Comparison of ENCODE assay signal across 8 cellular contexts in genomic region chr11:94511932-94512781, GRCh38. TPM values are rescaled to one million over a fixed set of nuclear protein-coding genes. Genes with fewer than 3 reads are reported as not detected.
DNase-seq lines count a peak whose midpoint lies in the region; ATAC-seq, FAIRE-seq and TF ChIP-seq lines count a peak whose summit lies in the region.

A gene with protein sequence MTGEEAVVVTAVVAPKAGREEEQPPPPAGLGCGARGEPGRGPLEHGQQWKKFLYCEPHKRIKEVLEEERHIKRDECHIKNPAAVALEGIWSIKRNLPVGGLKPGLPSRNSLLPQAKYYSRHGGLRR (plus strand): TSS chr11:94512461. CDS start chr11:94512529, 68 bp downstream.

- intact Hi-C loops in activated T-helper 1 cell treated with anti-CD3 and anti-CD28 coated beads, Interleukin-12 subunit alpha, Interleukin-12 subunit beta, Interleukin-2, Interleukin-4 antibody, amounts not matched to agents 30 ng/mL and 10 ng/mL and 1 ng/mL, durations not matched to agents 14 hours and 24 hours and 36 hours (cut with micrococcal nuclease) = loop anchor here (5.0 kb wide), 1 partner anchor 1820 kb away; no protein-coding TSS in a partner anchor
- intact Hi-C loops in naive thymus-derived CD4-positive, alpha-beta T cell (cut with micrococcal nuclease) = loop anchor here in 1 of 2 donors (2.0 kb wide), 1 partner anchor 19 kb away; the partner anchor contains the start of genes ANKRD49 and MRE11

- POLR2A ChIA-PET in naive thymus-derived CD4-positive, alpha-beta T cell (lab: Charles Lee) = interaction anchor here (0.7 to 1.4 kb wide), 3 partner anchors 17 to 489 kb away, joined by 3 to 5 read pairs (median 4); no protein-coding TSS in a partner anchor

- peak within 1 kb of the TSS; percentile 40 for H3K4me3 Mint-ChIP-seq in activated T-helper 1 cell treated with anti-CD3 and anti-CD28 coated beads, Interleukin-12 subunit alpha, Interleukin-12 subunit beta, Interleukin-2, Interleukin-4 antibody, amounts not matched to agents 30 ng/mL and 10 ng/mL and 1 ng/mL, durations not matched to agents 14 hours and 24 hours and 36 hours
- peak within 1 kb of the TSS; percentile 75 to 86 (median 82) for H3K4me3 Mint-ChIP-seq in naive thymus-derived CD4-positive, alpha-beta T cell
- peak within 1 kb of the TSS; percentile 80 for H3K4me3 Mint-ChIP-seq in stimulated activated memory B cell treated with anti-CD40 and anti-IgM and Interleukin-4, amounts not matched to agents 10 μg/mL and 1 μg/mL and 100 μg/mL, for 72 hours

- no peak within 1 kb of the TSS for H3K27ac Mint-ChIP-seq in activated T-helper 1 cell treated with anti-CD3 and anti-CD28 coated beads, Interleukin-12 subunit alpha, Interleukin-12 subunit beta, Interleukin-2, Interleukin-4 antibody, amounts not matched to agents 30 ng/mL and 10 ng/mL and 1 ng/mL, durations not matched to agents 14 hours and 24 hours and 36 hours
- peak within 1 kb of the TSS in 3 of 9 donors; percentile 19 to 43 (median 38) for H3K27ac Mint-ChIP-seq in naive thymus-derived CD4-positive, alpha-beta T cell
- no peak within 1 kb of the TSS for H3K27ac Mint-ChIP-seq in stimulated activated memory B cell treated with anti-CD40 and anti-IgM and Interleukin-4, amounts not matched to agents 10 μg/mL and 1 μg/mL and 100 μg/mL, for 72 hours

- H3K36me3 Mint-ChIP-seq in activated T-helper 1 cell treated with anti-CD3 and anti-CD28 coated beads, Interleukin-12 subunit alpha, Interleukin-12 subunit beta, Interleukin-2, Interleukin-4 antibody, amounts not matched to agents 30 ng/mL and 10 ng/mL and 1 ng/mL, durations not matched to agents 14 hours and 24 hours and 36 hours (ENCODE audit: low read depth) = no peaks in the 10 kb centered on the region
- no peaks in the 10 kb centered on the region for H3K36me3 Mint-ChIP-seq in naive thymus-derived CD4-positive, alpha-beta T cell
- H3K36me3 Mint-ChIP-seq in stimulated activated memory B cell treated with anti-CD40 and anti-IgM and Interleukin-4, amounts not matched to agents 10 μg/mL and 1 μg/mL and 100 μg/mL, for 72 hours = no peaks in the 10 kb centered on the region

- peaks cover 3 to 6% of the 10 kb centered on the region in 2 donors for H3K27me3 ChIP-seq in naive thymus-derived CD4-positive, alpha-beta T cell (ENCODE audit: control insufficient read depth in 2 of 2, insufficient read depth in 2 of 2, low read length in 2 of 2)

- no peak for TF ChIP-seq POLR2A in H54 (IDR thresholded peaks at IDR 0.05; ENCODE audit: low read depth, low read length)

- H3K27ac ChIP-seq in naive thymus-derived CD4-positive, alpha-beta T cell (ENCODE audit: low read depth, low read length) = no peak within 1 kb of the TSS

- DNase-seq in NCI-H748 (lab: John Stamatoyannopoulos, UW; ENCODE audit: unreplicated experiment) (peak; percentile 73), fibroblast of pulmonary artery (ENCODE audit: low read depth) (peak; percentile 46), H54 (ENCODE audit: insufficient read length, low spot score) (no peak)
- DNase-seq in activated T-helper 1 cell treated with anti-CD3 and anti-CD28 coated beads, Interleukin-12 subunit alpha, Interleukin-12 subunit beta, Interleukin-2, Interleukin-4 antibody, amounts not matched to agents 30 ng/mL and 10 ng/mL and 1 ng/mL, durations not matched to agents 14 hours and 24 hours and 36 hours (ENCODE audit: low spot score) = peak; percentile 34
- peak; percentile 27 to 47 (median 37) for DNase-seq in naive thymus-derived CD4-positive, alpha-beta T cell

- peak within 1 kb of the TSS; percentile 56 for H3K4me3 ChIP-seq in fibroblast of pulmonary artery (replicated peaks; ENCODE audit: low read depth, low read length)
- H3K4me3 ChIP-seq in naive thymus-derived CD4-positive, alpha-beta T cell (ENCODE audit: low read length) = peak within 1 kb of the TSS; percentile 49

- TF ChIP-seq CTCF in fibroblast of pulmonary artery (IDR thresholded peaks at IDR 0.05; ENCODE audit: low read length, missing control alignments) = no peak

- FAIRE-seq in H54 (lab: Jason Lieb, UNC) = no peak

- CTCF ChIA-PET in naive thymus-derived CD4-positive, alpha-beta T cell (lab: Charles Lee) = interaction anchor here (0.7 to 1.0 kb wide), 2 partner anchors 13 to 1769 kb away, joined by 3 read pairs; no protein-coding TSS in a partner anchor

- peaks cover 55% of the 10 kb centered on the region for H3K27me3 Mint-ChIP-seq in activated T-helper 1 cell treated with anti-CD3 and anti-CD28 coated beads, Interleukin-12 subunit alpha, Interleukin-12 subunit beta, Interleukin-2, Interleukin-4 antibody, amounts not matched to agents 30 ng/mL and 10 ng/mL and 1 ng/mL, durations not matched to agents 14 hours and 24 hours and 36 hours (ENCODE audit: insufficient read depth)
- H3K27me3 Mint-ChIP-seq in naive thymus-derived CD4-positive, alpha-beta T cell = peaks cover 24 to 81% (median 36%) of the 10 kb centered on the region in 5 donors
- H3K27me3 Mint-ChIP-seq in stimulated activated memory B cell treated with anti-CD40 and anti-IgM and Interleukin-4, amounts not matched to agents 10 μg/mL and 1 μg/mL and 100 μg/mL, for 72 hours = peaks cover 38% of the 10 kb centered on the region

- H3K9me3 ChIP-seq in naive thymus-derived CD4-positive, alpha-beta T cell (ENCODE audit: control insufficient read depth in 2 of 3, low read length in 3 of 3) = no peaks in the 10 kb centered on the region

- H3K4me1 ChIP-seq in naive thymus-derived CD4-positive, alpha-beta T cell (ENCODE audit: control insufficient read depth in 2 of 2, insufficient read depth in 2 of 2, low read length in 2 of 2) = peaks cover 7 to 13% of the 10 kb centered on the region in 2 donors

- ATAC-seq in GM18502 (IDR thresholded peaks at IDR 0.05; ENCODE audit: poor library complexity, unreplicated experiment) (peak; percentile 93), HG02870 (IDR thresholded peaks at IDR 0.05; ENCODE audit: unreplicated experiment) (peak; percentile 79)
- peak; percentile 85 for ATAC-seq in naive thymus-derived CD4-positive, alpha-beta T cell
- peak; percentile 80 for ATAC-seq in stimulated activated memory B cell treated with anti-CD40 and anti-IgM and Interleukin-4, amounts not matched to agents 10 μg/mL and 1 μg/mL and 100 μg/mL, for 72 hours

- H3K9me3 Mint-ChIP-seq in activated T-helper 1 cell treated with anti-CD3 and anti-CD28 coated beads, Interleukin-12 subunit alpha, Interleukin-12 subunit beta, Interleukin-2, Interleukin-4 antibody, amounts not matched to agents 30 ng/mL and 10 ng/mL and 1 ng/mL, durations not matched to agents 14 hours and 24 hours and 36 hours = no peaks in the 10 kb centered on the region
- no peaks in the 10 kb centered on the region for H3K9me3 Mint-ChIP-seq in naive thymus-derived CD4-positive, alpha-beta T cell
- H3K9me3 Mint-ChIP-seq in stimulated activated memory B cell treated with anti-CD40 and anti-IgM and Interleukin-4, amounts not matched to agents 10 μg/mL and 1 μg/mL and 100 μg/mL, for 72 hours = no peaks in the 10 kb centered on the region

- no peaks in the 10 kb centered on the region for H3K36me3 ChIP-seq in naive thymus-derived CD4-positive, alpha-beta T cell (ENCODE audit: control insufficient read depth in 2 of 3, insufficient read depth in 3 of 3, low read length in 3 of 3)

- peaks cover 16% of the 10 kb centered on the region for H3K4me1 Mint-ChIP-seq in activated T-helper 1 cell treated with anti-CD3 and anti-CD28 coated beads, Interleukin-12 subunit alpha, Interleukin-12 subunit beta, Interleukin-2, Interleukin-4 antibody, amounts not matched to agents 30 ng/mL and 10 ng/mL and 1 ng/mL, durations not matched to agents 14 hours and 24 hours and 36 hours (ENCODE audit: low read depth)
- peaks cover 12 to 22% (median 16%) of the 10 kb centered on the region in 7 donors for H3K4me1 Mint-ChIP-seq in naive thymus-derived CD4-positive, alpha-beta T cell
- peaks cover 11% of the 10 kb centered on the region for H3K4me1 Mint-ChIP-seq in stimulated activated memory B cell treated with anti-CD40 and anti-IgM and Interleukin-4, amounts not matched to agents 10 μg/mL and 1 μg/mL and 100 μg/mL, for 72 hours

RNA-seq across cellular contexts. Expression of the gene that starts here (rescaled TPM):
- total RNA-seq in activated T-helper 1 cell treated with anti-CD3 and anti-CD28 coated beads, Interleukin-12 subunit alpha, Interleukin-12 subunit beta, Interleukin-2, Interleukin-4 antibody, amounts not matched to agents 30 ng/mL and 10 ng/mL and 1 ng/mL, durations not matched to agents 14 hours and 24 hours and 36 hours = not detected in 2 replicates
- total RNA-seq in naive thymus-derived CD4-positive, alpha-beta T cell = not detected
- polyA plus RNA-seq in naive thymus-derived CD4-positive, alpha-beta T cell = not detected

Comparison
In these comparisons a context has a peak if more than half of its experiments do, and no peak if none do; other contexts are left out.
1. Peak in DNase-seq in activated T-helper 1 cell treated with anti-CD3 and anti-CD28 coated beads, Interleukin-12 subunit alpha, Interleukin-12 subunit beta, Interleukin-2, Interleukin-4 antibody, amounts not matched to agents 30 ng/mL and 10 ng/mL and 1 ng/mL, durations not matched to agents 14 hours and 24 hours and 36 hours; RNA of the gene not detected or under 1 TPM.
2. Peak in DNase-seq, ATAC-seq and H3K4me3 ChIP-seq in naive thymus-derived CD4-positive, alpha-beta T cell; RNA of the gene not detected or under 1 TPM.